Comparison of ENCODE assay signal across 2 cellular contexts in the genomic region with DNA sequence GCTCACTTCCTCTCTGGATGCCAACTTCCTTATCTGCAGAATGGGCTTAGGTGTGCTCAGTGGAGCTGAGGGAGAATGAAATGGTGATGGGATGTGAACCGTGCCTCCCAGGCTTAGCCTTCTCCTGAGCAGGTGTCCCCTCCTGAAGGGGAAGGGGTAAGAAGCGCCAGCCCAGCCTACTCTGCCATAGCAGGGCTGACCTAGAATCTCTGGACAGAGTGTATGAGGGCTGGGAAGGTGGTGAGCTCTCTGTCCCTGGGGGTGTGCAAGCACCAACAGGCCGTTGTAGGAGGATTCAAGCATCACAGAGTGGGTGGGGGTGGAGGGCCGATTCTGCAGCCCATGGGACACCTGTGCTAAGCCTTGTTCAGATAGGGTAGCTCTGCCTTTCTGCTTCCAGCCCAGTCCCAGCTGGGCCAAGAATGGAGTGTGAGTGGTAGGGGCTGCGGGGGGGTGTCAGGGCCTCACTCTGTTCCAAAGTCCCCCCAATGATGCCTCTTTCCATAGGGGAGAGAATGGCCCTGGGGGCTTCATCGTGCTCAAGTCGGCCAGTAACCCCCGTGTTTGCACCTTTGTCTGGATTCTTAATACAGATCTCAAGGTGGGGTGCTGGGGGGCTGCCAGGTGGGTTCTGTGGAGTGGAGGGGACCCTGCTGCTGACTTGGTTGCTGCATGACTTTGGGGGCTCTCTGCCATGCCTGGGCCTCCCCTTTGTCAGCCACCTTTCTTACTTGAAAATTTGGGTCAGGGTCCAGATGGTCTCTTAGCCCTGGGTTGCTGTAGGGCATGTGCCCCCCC.
TF ChIP-seq lines count a peak whose summit lies in the region.

No MANE protein-coding gene starts in this region.

TF ChIP-seq in GM12891, 5 proteins besides CTCF, POLR2A, EP300 and RAD21:
- no peak for TF ChIP-seq POLR2AphosphoS5 (IDR thresholded peaks at IDR 0.05; ENCODE audit: low read depth, low read length)
- peak; percentile 7; the same call in 1 of the 2 replicates for TF ChIP-seq SPI1 (IDR thresholded peaks at IDR 0.05; ENCODE audit: low read depth, low read length)
- TF ChIP-seq TAF1 (IDR thresholded peaks at IDR 0.05; ENCODE audit: low read depth, low read length) = no peak

TF ChIP-seq in H1, 55 proteins besides CTCF, POLR2A, EP300 and RAD21:
- TF ChIP-seq YY1 (IDR thresholded peaks at IDR 0.05; ENCODE audit: low read depth, low read length) (no peak), RXRA (IDR thresholded peaks at IDR 0.05; ENCODE audit: insufficient read depth, low read depth, low read length) (no peak), HDAC6 (IDR thresholded peaks at IDR 0.05; ENCODE audit: low read depth, low read length) (no peak), GTF2F1 (IDR thresholded peaks at IDR 0.05; ENCODE audit: borderline replicate concordance, low read depth, low read length) (no peak), SP1 (IDR thresholded peaks at IDR 0.05; ENCODE audit: low read depth, low read length) (no peak), CREB1 (IDR thresholded peaks at IDR 0.05) (no peak), RBBP5 (IDR thresholded peaks at IDR 0.05; ENCODE audit: borderline replicate concordance, low read depth, low read length) (no peak), TCF12 (IDR thresholded peaks at IDR 0.05; ENCODE audit: low read depth, low read length) (no peak), CBX8 (IDR thresholded peaks at IDR 0.05; ENCODE audit: borderline replicate concordance, low read depth, low read length) (no peak), BRCA1 (IDR thresholded peaks at IDR 0.05; ENCODE audit: low read depth, low read length) (no peak), TAF1 (IDR thresholded peaks at IDR 0.05; ENCODE audit: low read depth, low read length) (no peak), CEBPB (IDR thresholded peaks at IDR 0.05; ENCODE audit: low read depth, low read length) (no peak), SP4 (IDR thresholded peaks at IDR 0.05; ENCODE audit: low read length) (no peak), SRF (IDR thresholded peaks at IDR 0.05; ENCODE audit: low read depth, low read length) (no peak), ZNF274 (IDR thresholded peaks at IDR 0.05; ENCODE audit: borderline replicate concordance, extremely low read depth, low read length) (no peak), KDM4A (IDR thresholded peaks at IDR 0.05; ENCODE audit: low read depth, low read length, severe bottlenecking) (no peak)
- TF ChIP-seq, protein P1, sequence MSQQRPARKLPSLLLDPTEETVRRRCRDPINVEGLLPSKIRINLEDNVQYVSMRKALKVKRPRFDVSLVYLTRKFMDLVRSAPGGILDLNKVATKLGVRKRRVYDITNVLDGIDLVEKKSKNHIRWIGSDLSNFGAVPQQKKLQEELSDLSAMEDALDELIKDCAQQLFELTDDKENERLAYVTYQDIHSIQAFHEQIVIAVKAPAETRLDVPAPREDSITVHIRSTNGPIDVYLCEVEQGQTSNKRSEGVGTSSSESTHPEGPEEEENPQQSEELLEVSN (IDR thresholded peaks at IDR 0.05) = no peak
- TF ChIP-seq, protein P2, sequence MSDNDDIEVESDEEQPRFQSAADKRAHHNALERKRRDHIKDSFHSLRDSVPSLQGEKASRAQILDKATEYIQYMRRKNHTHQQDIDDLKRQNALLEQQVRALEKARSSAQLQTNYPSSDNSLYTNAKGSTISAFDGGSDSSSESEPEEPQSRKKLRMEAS (IDR thresholded peaks at IDR 0.05) = no peak
- TF ChIP-seq, protein P3, sequence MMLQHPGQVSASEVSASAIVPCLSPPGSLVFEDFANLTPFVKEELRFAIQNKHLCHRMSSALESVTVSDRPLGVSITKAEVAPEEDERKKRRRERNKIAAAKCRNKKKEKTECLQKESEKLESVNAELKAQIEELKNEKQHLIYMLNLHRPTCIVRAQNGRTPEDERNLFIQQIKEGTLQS (IDR thresholded peaks at IDR 0.05; ENCODE audit: insufficient read depth, low read depth, low read length) = no peak
